In the genomic region with DNA sequence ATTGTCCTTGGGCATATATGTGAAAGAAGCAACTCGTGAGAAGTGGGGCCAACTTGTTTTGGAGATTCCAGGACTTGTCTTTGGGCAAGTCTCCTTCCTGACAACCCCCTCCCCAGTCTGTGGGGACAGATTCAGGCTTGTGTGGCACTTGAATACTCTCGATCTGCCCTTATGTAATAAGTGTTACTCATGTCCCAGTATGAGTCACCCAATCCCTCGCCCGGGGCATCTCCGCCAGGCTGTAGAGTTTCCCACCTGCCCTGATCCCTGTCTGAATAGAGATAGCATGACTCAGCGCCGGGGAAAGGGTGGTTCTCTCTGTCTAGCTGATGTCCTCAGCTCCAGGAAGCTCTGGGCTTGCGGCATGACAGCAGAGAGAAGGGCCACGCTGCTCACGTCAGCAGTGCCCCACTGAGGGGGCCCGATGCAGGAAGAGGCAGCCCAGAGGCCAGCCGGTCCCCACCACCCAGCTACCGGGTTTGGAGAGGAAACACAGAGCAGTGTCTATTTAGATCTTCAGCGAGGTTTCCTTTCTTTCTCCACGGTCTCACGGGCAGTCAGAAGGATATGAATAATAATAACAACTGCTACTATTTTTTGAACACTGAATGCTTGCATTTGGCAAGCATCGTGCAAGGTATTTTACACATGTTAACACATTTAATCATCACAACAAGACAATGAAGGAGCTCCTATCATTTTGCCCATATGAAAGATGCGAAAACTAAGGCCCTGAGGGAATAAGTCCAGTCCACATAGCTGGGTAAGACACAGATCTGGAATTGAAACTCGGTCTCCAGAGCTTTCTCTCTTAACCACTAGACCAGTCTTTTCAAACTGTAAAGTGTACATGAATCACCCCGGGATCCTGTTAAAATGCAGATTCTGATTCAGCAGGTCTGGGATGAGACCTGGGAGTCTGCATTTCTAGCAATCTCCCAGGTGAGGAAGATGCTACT, we compare ENCODE assay signal across 8 cellular contexts.
DNase-seq lines count a peak whose midpoint lies in the region; ATAC-seq lines count a peak whose summit lies in the region.

No MANE protein-coding gene starts in this region.

- peak overlapping the region; percentile 42 for H3K4me3 ChIP-seq in skeletal muscle satellite cell (ENCODE audit: low read length)

- DNase-seq in DMS79 (lab: John Stamatoyannopoulos, UW) (peak; percentile 13), NOMO-1 treated with DMSO at 0.1 percent for 48 hours (lab: John Stamatoyannopoulos, UW; ENCODE audit: unreplicated experiment) (peak; percentile 23), germinal center (ENCODE audit: low spot score) (peak; percentile 4), NAMALWA (ENCODE audit: low spot score) (no peak)
- peak; percentile 52 to 59 for DNase-seq in activated T-cell treated with anti-CD3 and anti-CD28 coated beads, Interleukin-2, amount 50 U/mL, for 72 hours

- H3K4me1 Mint-ChIP-seq in activated T-cell treated with anti-CD3 and anti-CD28 coated beads, Interleukin-2, amount 50 U/mL, for 72 hours (ENCODE audit: low read depth) = peaks cover 11% of the 10 kb centered on the region

- H3K36me3 Mint-ChIP-seq in activated T-cell treated with anti-CD3 and anti-CD28 coated beads, Interleukin-2, amount 50 U/mL, for 72 hours (ENCODE audit: insufficient read depth in 2 of 2) = no peaks in the 10 kb centered on the region

- H3K27me3 ChIP-seq in skeletal muscle satellite cell (ENCODE audit: control insufficient read depth, insufficient read depth, low read length) = no peaks in the 10 kb centered on the region

- peak overlapping the region; percentile 46 to 59 for H3K4me3 Mint-ChIP-seq in activated T-cell treated with anti-CD3 and anti-CD28 coated beads, Interleukin-2, amount 50 U/mL, for 72 hours

- H3K9ac ChIP-seq in skeletal muscle satellite cell (ENCODE audit: low read depth, low read length) = peak overlapping the region; percentile 56

- H3K27me3 Mint-ChIP-seq in activated T-cell treated with anti-CD3 and anti-CD28 coated beads, Interleukin-2, amount 50 U/mL, for 72 hours (ENCODE audit: low read depth) = peaks cover 14% of the 10 kb centered on the region

- H3K27ac Mint-ChIP-seq in activated T-cell treated with anti-CD3 and anti-CD28 coated beads, Interleukin-2, amount 50 U/mL, for 72 hours = no peak overlapping the region

- no peaks in the 10 kb centered on the region for H3K9me3 ChIP-seq in skeletal muscle satellite cell (replicated peaks; ENCODE audit: low read length)

- H3K9me3 Mint-ChIP-seq in activated T-cell treated with anti-CD3 and anti-CD28 coated beads, Interleukin-2, amount 50 U/mL, for 72 hours = peaks cover 0 to 3% of the 10 kb centered on the region in 2 donors

- H3K36me3 ChIP-seq in skeletal muscle satellite cell (ENCODE audit: insufficient read depth, low read length) = no peaks in the 10 kb centered on the region

- H3K4me1 ChIP-seq in skeletal muscle satellite cell (ENCODE audit: control insufficient read depth, insufficient read depth, low read length) = peaks cover 30% of the 10 kb centered on the region

- peak overlapping the region; percentile 70 for H3K4me2 ChIP-seq in skeletal muscle satellite cell (ENCODE audit: low read length)

- ATAC-seq in HG02571 (IDR thresholded peaks at IDR 0.05; ENCODE audit: unreplicated experiment) (peak; percentile 67), GM18498 (IDR thresholded peaks at IDR 0.05; ENCODE audit: unreplicated experiment) (no peak)
- peak; percentile 93 to 94 for ATAC-seq in activated T-cell treated with anti-CD3 and anti-CD28 coated beads, Interleukin-2, amount 50 U/mL, for 72 hours (replicated peaks in 1 of 2)
